In genomic region chr22:30305519-30305905, GRCh38 we compare ENCODE assay signal across 8 cellular contexts. TPM values are rescaled to one million over a fixed set of nuclear protein-coding genes. Genes with fewer than 3 reads are reported as not detected.
A peak's percentile ranks its signal among the peaks of the same experiment; 100 is the strongest.
DNase-seq lines count a peak whose midpoint lies in the region; ATAC-seq and TF ChIP-seq lines count a peak whose summit lies in the region.

No MANE protein-coding gene starts in this region.

- CTCF ChIA-PET in Caco-2 (lab: Charles Lee): interaction anchor here (1.0 kb wide), 1 partner anchor 18 kb away, joined by 4 read pairs; no protein-coding TSS in a partner anchor

- H3K4me1 Mint-ChIP-seq in Caco-2 (ENCODE audit: low read depth, unreplicated experiment): peaks cover 25% of the 10 kb centered on the region
- H3K4me1 Mint-ChIP-seq in chondrocyte (ENCODE audit: low read depth): peaks cover 71% of the 10 kb centered on the region
- H3K4me1 Mint-ChIP-seq in natural killer cell: peaks cover 85 to 96% of the 10 kb centered on the region in 2 donors

- no peak for DNase-seq in Caco-2
- DNase-seq in chondrocyte (ENCODE audit: low spot score): no peak
- no peak for DNase-seq in natural killer cell
- DNase-seq in NCI-H2081 treated with DMSO at 0.1 percent for 48 hours (lab: John Stamatoyannopoulos, UW): no peak
- no peak for DNase-seq in HAP-1 (ENCODE audit: low spot score in 2 of 2)
- no peak for DNase-seq in foreskin fibroblast

- in situ Hi-C loops in HAP-1 (cut with MboI; ENCODE audit: low sequenced_read_pairs): no loop called here

- no peaks in the 10 kb centered on the region for H3K27me3 ChIP-seq in Caco-2 (replicated peaks; ENCODE audit: control insufficient read depth, insufficient read depth, low read length)
- H3K27me3 ChIP-seq in HAP-1 (ENCODE audit: low read depth): no peaks in the 10 kb centered on the region

- ATAC-seq in GM21619 (IDR thresholded peaks at IDR 0.05; ENCODE audit: unreplicated experiment): peak; percentile 48
- ATAC-seq in natural killer cell: peak; percentile 68 to 79 (median 73)

- TF ChIP-seq CTCF in Caco-2 (IDR thresholded peaks at IDR 0.05; ENCODE audit: insufficient read depth in 1 of 2, low read depth in 1 of 2, low read length in 1 of 2, severe bottlenecking in 1 of 2, unreplicated experiment in 1 of 2): no peak
- no peak for TF ChIP-seq CTCF in chondrocyte (IDR thresholded peaks at IDR 0.05)
- no peak for TF ChIP-seq CTCF in natural killer cell (IDR thresholded peaks at IDR 0.05)
- no peak for TF ChIP-seq CTCF in foreskin fibroblast (IDR thresholded peaks at IDR 0.05; ENCODE audit: low read depth, low read length)

- H3K9me3 ChIP-seq in Caco-2: no peaks in the 10 kb centered on the region
- H3K9me3 ChIP-seq in HAP-1: no peaks in the 10 kb centered on the region

- POLR2A ChIA-PET in Caco-2 (lab: Charles Lee): no interaction called here

- H3K4me1 ChIP-seq in Caco-2 (peaks cover 8% of the 10 kb centered on the region; the same call in 1 of the 2 replicates), HAP-1 (no peaks in the 10 kb centered on the region)

- intact Hi-C loops in Caco-2 (cut with micrococcal nuclease; ENCODE audit: unreplicated experiment) (no loop called here), natural killer cell (cut with micrococcal nuclease) (loop anchor here (5.0 kb wide), 1 partner anchor 47 kb away; no protein-coding TSS in a partner anchor)

- peak; percentile 92 for TF ChIP-seq POLR2A in Raji (IDR thresholded peaks at IDR 0.05; ENCODE audit: insufficient read depth, low read depth, low read length)

- H3K4me3 ChIP-seq in Caco-2 (ENCODE audit: low read depth, low read length) (no peak overlapping the region), HAP-1 (no peak overlapping the region), foreskin fibroblast (ENCODE audit: low read depth in 1 of 2, low read length in 2 of 2) (no peak overlapping the region)

- peaks cover 17% of the 10 kb centered on the region for H3K36me3 Mint-ChIP-seq in Caco-2 (ENCODE audit: insufficient read depth, unreplicated experiment)
- H3K36me3 Mint-ChIP-seq in chondrocyte (ENCODE audit: low read depth): peaks cover 5% of the 10 kb centered on the region
- no peaks in the 10 kb centered on the region for H3K36me3 Mint-ChIP-seq in natural killer cell

- H3K4me3 Mint-ChIP-seq in Caco-2 (ENCODE audit: unreplicated experiment) (no peak overlapping the region), chondrocyte (ENCODE audit: unreplicated experiment) (no peak overlapping the region), natural killer cell (peak overlapping the region; percentile 79)

- H3K36me3 ChIP-seq in Caco-2 (ENCODE audit: control insufficient read depth, insufficient read depth, low read length): peaks cover 2% of the 10 kb centered on the region
- no peaks in the 10 kb centered on the region for H3K36me3 ChIP-seq in HAP-1 (replicated peaks)

- H3K27ac Mint-ChIP-seq in Caco-2 (ENCODE audit: unreplicated experiment): peak overlapping the region; percentile 45
- peak overlapping the region; percentile 70 for H3K27ac Mint-ChIP-seq in chondrocyte (ENCODE audit: unreplicated experiment)
- peak overlapping the region; percentile 87 to 95 for H3K27ac Mint-ChIP-seq in natural killer cell

- H3K27me3 Mint-ChIP-seq in Caco-2 (ENCODE audit: insufficient read depth, unreplicated experiment): no peaks in the 10 kb centered on the region
- H3K27me3 Mint-ChIP-seq in chondrocyte (ENCODE audit: low read depth): no peaks in the 10 kb centered on the region
- H3K27me3 Mint-ChIP-seq in natural killer cell (ENCODE audit: low read depth in 2 of 2): no peaks in the 10 kb centered on the region

- no TSS peak for BruUV-seq in Caco-2 (replicated peaks; lab: Mats Ljungman, UMichigan)

- H3K9me3 Mint-ChIP-seq in Caco-2 (ENCODE audit: unreplicated experiment) (no peaks in the 10 kb centered on the region), chondrocyte (ENCODE audit: low read depth) (no peaks in the 10 kb centered on the region), natural killer cell (no peaks in the 10 kb centered on the region)

RNA-seq across cellular contexts. Expression of gene CASTOR1, which starts 16.2 kb away (rescaled TPM):
- total RNA-seq in Caco-2 (2022) (6.3 and 7.4 TPM in 2 replicates), chondrocyte (12.1 to 18.9 TPM (median 17.0 TPM) in 3 replicates), natural killer cell (10 to 100 TPM in 1 of 3 donors, 1 to 10 TPM in 2; 7.0 to 11.9 (median 8.8) TPM)

RNA-seq across cellular contexts. Expression of gene TBC1D10A, which starts 21.2 kb away (rescaled TPM):
- total RNA-seq in Caco-2 (2022) (11.1 and 12.2 TPM in 2 replicates), chondrocyte (24.3 to 28.0 TPM (median 26.9 TPM) in 3 replicates), natural killer cell (10 to 100 TPM; 38.9 to 48.0 (median 47.9) TPM)

RNA-seq across cellular contexts. Expression of gene OSM, which starts 38.9 kb away (rescaled TPM):
- not detected in 2 replicates for total RNA-seq in Caco-2 (2022)
- total RNA-seq in chondrocyte: not detected in 3 replicates
- total RNA-seq in natural killer cell: 100 to 1,000 TPM in 1 of 3 donors, 10 to 100 TPM in 2; 17.4 to 142 (median 18.1) TPM

RNA-seq across cellular contexts. Expression of gene SF3A1, which starts 51.2 kb away (rescaled TPM):
- 182 and 188 TPM in 2 replicates for total RNA-seq in Caco-2 (2022)
- 110 to 127 TPM (median 115 TPM) in 3 replicates for total RNA-seq in chondrocyte
- total RNA-seq in natural killer cell: 100 to 1,000 TPM; 309 to 340 (median 319) TPM

RNA-seq across cellular contexts. Expression of gene CCDC157, which starts 51.3 kb away (rescaled TPM):
- 4.8 and 4.9 TPM in 2 replicates for total RNA-seq in Caco-2 (2022)
- 2.1 to 3.1 TPM (median 2.3 TPM) in 3 replicates for total RNA-seq in chondrocyte
- total RNA-seq in natural killer cell: 1 to 10 TPM; 7.7 to 9.7 (median 8.4) TPM

Comparison
In these comparisons a context has a peak if more than half of its experiments do, and no peak if none do; other contexts are left out.
1. RNA of gene OSM, which starts 38.9 kb away (total RNA-seq): 17.4 to 142 TPM in natural killer cell; not detected in chondrocyte and not detected in Caco-2; every median in the first group is over 10 times any median in the second.
2. Peak in every context shown above with its lines, with median percentiles within 50 percentile points of each other: H3K27ac Mint-ChIP-seq.